In the genomic region with DNA sequence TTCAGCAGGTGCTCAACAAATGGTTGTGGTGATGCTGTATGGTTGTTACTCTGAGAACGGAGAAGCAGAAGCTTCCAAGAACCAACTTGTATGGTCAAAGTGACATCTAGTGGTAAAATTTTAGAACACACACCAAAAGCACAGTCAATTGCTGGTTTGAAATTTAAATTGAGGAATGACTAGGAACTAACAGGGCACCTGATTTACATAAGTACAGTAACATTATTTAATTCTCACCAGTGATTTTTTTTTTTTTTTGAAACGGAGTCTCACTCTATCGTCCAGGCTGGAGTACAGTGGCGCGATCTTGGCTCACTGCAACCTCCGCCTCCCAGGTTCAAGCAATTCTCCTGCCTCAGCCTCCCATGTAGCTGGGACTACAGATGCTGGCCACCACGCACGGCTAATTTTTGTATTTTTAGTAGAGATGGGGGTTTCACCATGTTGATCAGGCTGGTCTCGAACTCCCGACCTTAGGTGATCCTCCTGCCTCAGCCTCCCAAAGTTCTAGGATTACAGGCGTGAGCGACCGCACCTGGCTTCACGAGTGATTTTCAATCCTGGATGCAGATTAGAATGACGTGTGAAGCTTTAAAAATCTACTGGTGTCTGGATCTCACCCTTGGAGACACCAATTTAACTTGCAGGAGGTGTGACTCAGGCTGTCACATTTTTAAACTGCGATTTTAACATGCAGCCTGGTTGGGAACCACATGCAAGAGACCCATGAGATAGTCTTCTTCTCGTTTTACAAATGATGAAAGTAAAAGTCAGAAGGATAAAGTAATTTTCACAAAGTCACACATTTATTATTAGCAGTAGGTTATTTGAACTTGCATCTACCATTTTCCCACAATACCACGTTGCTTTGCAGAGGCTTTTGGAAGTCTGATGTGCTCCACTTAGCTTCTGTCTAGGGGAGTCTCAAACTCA, we compare ENCODE assay signal across 8 cellular contexts. TPM values are rescaled to one million over a fixed set of nuclear protein-coding genes. Genes with fewer than 3 reads are reported as not detected.
DNase-seq lines count a peak whose midpoint lies in the region; ATAC-seq and TF ChIP-seq lines count a peak whose summit lies in the region.

No MANE protein-coding gene starts in this region.

- H3K27me3 ChIP-seq in iPS DF 6.9 (ENCODE audit: control insufficient read depth, insufficient read depth, low read length) (no peaks in the 10 kb centered on the region), stomach (no peaks in the 10 kb centered on the region)

- H3K4me1 ChIP-seq in iPS DF 6.9 (ENCODE audit: control insufficient read depth, insufficient read depth, low read length) (no peaks in the 10 kb centered on the region), stomach (peaks cover 0 to 10% (median 4%) of the 10 kb centered on the region in 4 donors)

- TF ChIP-seq CTCF in stomach (IDR thresholded peaks at IDR 0.05), result peak in 5 of 7 experiments; percentile 53 to 80 (median 69)

- H3K9me3 ChIP-seq in iPS DF 6.9 (ENCODE audit: control insufficient read depth, insufficient read depth, low read length) (no peaks in the 10 kb centered on the region), stomach (no peaks in the 10 kb centered on the region)

- intact Hi-C loops in stomach (cut with DNase I; ENCODE audit: low total_unique reads), result loop anchor here (10.0 kb wide), 2 partner anchors 168 to 298 kb away; no protein-coding TSS in a partner anchor

- H3K36me3 ChIP-seq in iPS DF 6.9 (ENCODE audit: control insufficient read depth, insufficient read depth, low read length) (no peaks in the 10 kb centered on the region), stomach (no peaks in the 10 kb centered on the region)

- no peak overlapping the region for H3K4me3 ChIP-seq in iPS DF 6.9 (ENCODE audit: low read length)
- no peak overlapping the region for H3K4me3 ChIP-seq in stomach

- no peak for TF ChIP-seq EP300 in stomach (IDR thresholded peaks at IDR 0.05)

- no peak overlapping the region for H3K27ac ChIP-seq in iPS DF 6.9 (ENCODE audit: low read length)
- no peak overlapping the region for H3K27ac ChIP-seq in stomach

- no peak for TF ChIP-seq POLR2A in stomach (IDR thresholded peaks at IDR 0.05)

- DNase-seq in DMS114 treated with DMSO at 0.1 percent for 48 hours (lab: John Stamatoyannopoulos, UW; ENCODE audit: unreplicated experiment) (peak; percentile 62), NCI-H510A (lab: John Stamatoyannopoulos, UW) (peak; percentile 26), astrocyte of the hippocampus (ENCODE audit: low read depth, low spot score) (peak; percentile 78), iPS DF 6.9 (ENCODE audit: low read depth, low spot score) (peak; percentile 61), stomach (no peak), foreskin melanocyte (no peak)

- no CpG with 5 or more reads among the region's 18 CpGs for WGBS in iPS DF 6.9 (ENCODE audit: insufficient coverage, insufficient read length)
- 61 to 65% (median 64%) methylated on average over 18 of the region's 18 CpGs for WGBS in stomach, 5 donors

- ATAC-seq in HG02798 (IDR thresholded peaks at IDR 0.05; ENCODE audit: poor library complexity, unreplicated experiment) (peak; percentile 65), GM18520 (IDR thresholded peaks at IDR 0.05; ENCODE audit: unreplicated experiment) (no peak)

RNA-seq across cellular contexts. Expression of gene NUMB, which starts 14.1 kb away (rescaled TPM):
- total RNA-seq in stomach, result 100 to 1,000 TPM in 2 of 5 donors, 10 to 100 TPM in 3; 43.7 to 135 (median 75.6) TPM
- polyA plus RNA-seq in stomach, result 10 to 100 TPM; 26.4 to 43.8 (median 26.6) TPM

RNA-seq across cellular contexts. Expression of gene RIOX1, which starts 18.3 kb away (rescaled TPM):
- total RNA-seq in stomach, result 10 to 100 TPM in 4 of 5 donors, 1 to 10 TPM in 1; 7.2 to 86.9 (median 25.0) TPM
- 1 to 10 TPM; 5.1 to 6.7 (median 6.7) TPM for polyA plus RNA-seq in stomach

Comparison
In these comparisons a context has a peak if more than half of its experiments do, and no peak if none do; other contexts are left out.
1. DNase-seq: peak in DMS114 treated with DMSO at 0.1 percent for 48 hours (single experiment), NCI-H510A (single experiment), astrocyte of the hippocampus (single experiment) and iPS DF 6.9 (single experiment); none in stomach (single experiment) and foreskin melanocyte (single experiment).